Comparison of ENCODE assay signal across 8 cellular contexts in the genomic region with DNA sequence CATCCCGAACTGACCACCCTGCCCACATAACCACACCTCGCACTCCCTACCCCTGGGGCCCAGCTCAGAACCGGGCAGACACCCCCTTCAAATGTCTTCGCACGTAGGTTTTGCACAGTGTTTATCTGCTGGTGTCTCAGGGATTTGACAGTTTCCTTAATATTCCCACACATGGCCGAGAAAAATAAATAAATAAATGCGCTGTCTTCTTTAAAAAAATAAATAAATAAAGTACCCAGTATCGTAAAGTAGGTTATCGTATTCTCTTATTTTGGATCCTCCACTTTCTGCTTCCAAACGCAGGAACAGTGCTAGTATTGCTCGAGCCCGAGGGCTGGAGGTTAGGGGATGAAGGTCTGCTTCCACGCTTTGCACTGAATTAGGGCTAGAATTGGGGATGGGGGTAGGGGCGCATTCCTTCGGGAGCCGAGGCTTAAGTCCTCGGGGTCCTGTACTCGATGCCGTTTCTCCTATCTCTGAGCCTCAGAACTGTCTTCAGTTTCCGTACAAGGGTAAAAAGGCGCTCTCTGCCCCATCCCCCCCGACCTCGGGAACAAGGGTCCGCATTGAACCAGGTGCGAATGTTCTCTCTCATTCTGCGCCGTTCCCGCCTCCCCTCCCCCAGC. TPM values are rescaled to one million over a fixed set of nuclear protein-coding genes. Genes with fewer than 3 reads are reported as not detected.
DNase-seq lines count a peak whose midpoint lies in the region; ATAC-seq, FAIRE-seq and TF ChIP-seq lines count a peak whose summit lies in the region.

No MANE protein-coding gene starts in this region.

- H3K4me1 ChIP-seq in K562 (replicated peaks in 1 of 2; ENCODE audit: control insufficient read depth in 2 of 2, insufficient read depth in 2 of 2, low read length in 2 of 2), result peaks cover 15 to 37% of the 10 kb centered on the region in 2 experiments; a peak in 4 of 5 replicates
- H3K4me1 ChIP-seq in liver (ENCODE audit: control insufficient read depth in 4 of 4, insufficient read depth in 4 of 4, low read length in 3 of 4), result peaks cover 3 to 25% (median 13%) of the 10 kb centered on the region in 4 donors
- H3K4me1 ChIP-seq in suprapubic skin, result peaks cover 67% of the 10 kb centered on the region

- TF ChIP-seq POLR2A in K562 (conservative IDR thresholded peaks at IDR 0.05) (no peak), suprapubic skin (IDR thresholded peaks at IDR 0.05) (no peak)

- H3K9ac ChIP-seq in K562 (ENCODE audit: insufficient read depth in 1 of 2, low read depth in 2 of 2, low read length in 2 of 2) (peak overlapping the region; percentile 76 to 96), liver (ENCODE audit: low read depth in 1 of 2, low read length in 2 of 2) (peak overlapping the region; percentile 88 to 91)

- in situ Hi-C loops in K562 (cut with MboI), result no loop called here

- peaks cover 18% of the 10 kb centered on the region; the same call in 2 of the 3 replicates for H3K36me3 ChIP-seq in K562 (ENCODE audit: control insufficient read depth, insufficient read depth, low read length)
- peaks cover 2 to 15% (median 12%) of the 10 kb centered on the region in 4 donors for H3K36me3 ChIP-seq in liver (ENCODE audit: control insufficient read depth in 4 of 4, insufficient read depth in 3 of 4, low read depth in 1 of 4, low read length in 3 of 4)
- H3K36me3 ChIP-seq in suprapubic skin, result peaks cover 40% of the 10 kb centered on the region

- peaks cover 10% of the 10 kb centered on the region; the same call in 1 of the 2 replicates for H4K20me1 ChIP-seq in K562 (replicated peaks; ENCODE audit: control insufficient read depth, insufficient read depth, low read length)

- FAIRE-seq in K562 (lab: Jason Lieb, UNC), result no peak

- ATAC-seq in GM18909 (IDR thresholded peaks at IDR 0.05; ENCODE audit: poor library complexity, unreplicated experiment), result peak; percentile 11
- ATAC-seq in K562, result peak; percentile 2
- ATAC-seq in GM21515 (IDR thresholded peaks at IDR 0.05; ENCODE audit: unreplicated experiment), result no peak
- no peak for ATAC-seq in HG03025 (IDR thresholded peaks at IDR 0.05; ENCODE audit: low FRiP score, unreplicated experiment)

- POLR2A ChIA-PET in K562 (lab: Yijun Ruan, JAX), result interaction anchor here (0.5 to 2.0 kb wide), 12 partner anchors 10 to 451 kb away, joined by 3 to 12 read pairs (median 4); no protein-coding TSS in a partner anchor

- CTCF ChIA-PET in K562 (lab: Yijun Ruan, JAX; ENCODE audit: low intra/inter-chr PET ratio), result no interaction called here

- no peaks in the 10 kb centered on the region for H3K9me1 ChIP-seq in K562 (ENCODE audit: control insufficient read depth, insufficient read depth, low read length)

- TF ChIP-seq EP300 in K562 (IDR thresholded peaks at IDR 0.05; ENCODE audit: low read length) (no peak), suprapubic skin (IDR thresholded peaks at IDR 0.05) (no peak)

- no peak for DNase-seq in Jurkat, Clone E6-1 (ENCODE audit: low read depth, low spot score)
- no peak for DNase-seq in K562 (ENCODE audit: extremely low read depth in 1 of 4, low spot score in 3 of 4)
- no peak for DNase-seq in suprapubic skin (ENCODE audit: low spot score in 2 of 2)
- no peak for DNase-seq in NCI-H69 (lab: John Stamatoyannopoulos, UW)

- H3K27me3 ChIP-seq in K562 (ENCODE audit: control insufficient read depth in 2 of 2, insufficient read depth in 2 of 2, low read length in 2 of 2) (no peaks in the 10 kb centered on the region), liver (ENCODE audit: control insufficient read depth in 4 of 4, insufficient read depth in 4 of 4, low read length in 3 of 4) (no peaks in the 10 kb centered on the region), suprapubic skin (no peaks in the 10 kb centered on the region)

- BruUV-seq in K562 (replicated peaks; lab: Mats Ljungman, UMichigan), result TSS peak; percentile 87

- H3K9me3 ChIP-seq in K562 (replicated peaks; ENCODE audit: control insufficient read depth, insufficient read depth, low read depth, low read length) (no peaks in the 10 kb centered on the region), liver (ENCODE audit: control insufficient read depth in 4 of 4, low read length in 3 of 4) (no peaks in the 10 kb centered on the region), suprapubic skin (no peaks in the 10 kb centered on the region)

- no peak for TF ChIP-seq RAD21 in K562 (CRISPR knock-in tag; conservative IDR thresholded peaks at IDR 0.05 in 1 of 2, IDR thresholded peaks at IDR 0.05 in 1 of 2)
- TF ChIP-seq RAD21 in liver (IDR thresholded peaks at IDR 0.05), result no peak

- peak overlapping the region; percentile 86 for H3K4me2 ChIP-seq in K562 (ENCODE audit: insufficient read depth, low read length)

- peaks cover 5% of the 10 kb centered on the region; the same call in 1 of the 3 replicates for H3K79me2 ChIP-seq in K562 (ENCODE audit: control insufficient read depth, insufficient read depth, low read length)

- no peak for TF ChIP-seq CTCF in K562 (IDR thresholded peaks at IDR 0.05 in 2 of 3, conservative IDR thresholded peaks at IDR 0.05 in 1 of 3; ENCODE audit: insufficient read depth in 2 of 3, low read depth in 1 of 3, low read length in 3 of 3)
- no peak for TF ChIP-seq CTCF in liver (IDR thresholded peaks at IDR 0.05; ENCODE audit: low read depth, low read length, missing input control)
- TF ChIP-seq CTCF in suprapubic skin (IDR thresholded peaks at IDR 0.05), result no peak

- H3K27ac ChIP-seq in K562 (ENCODE audit: extremely low read depth, low read depth, low read length) (peak overlapping the region; percentile 98), liver (ENCODE audit: low read depth in 1 of 2, low read length in 2 of 2) (peak overlapping the region; percentile 93 to 96), suprapubic skin (peak overlapping the region; percentile 97)

- intact Hi-C loops in K562 (cut with micrococcal nuclease), result loop anchor here (1.0 kb wide), 1 partner anchor 15 kb away; no protein-coding TSS in a partner anchor

- 2% methylated on average over 15 of the region's 28 CpGs for WGBS in K562 (ENCODE audit: insufficient coverage, low coverage, missing lambda C conversion rate)
- whole genome bisulfite sequencing in liver, result under 1% methylated on average over 28 of the region's 28 CpGs
- WGBS in suprapubic skin, result 1% methylated on average over 28 of the region's 28 CpGs

- H3K4me3 ChIP-seq in Jurkat, Clone E6-1 (ENCODE audit: low read length), result peak overlapping the region; percentile 58
- H3K4me3 ChIP-seq in K562 (peak overlapping the region; percentile 71), liver (ENCODE audit: low read depth in 1 of 3, low read length in 3 of 3) (peak overlapping the region; percentile 70 to 76 (median 71)), suprapubic skin (peak overlapping the region; percentile 98)

- peak overlapping the region; percentile 89 for H2AFZ ChIP-seq in K562 (ENCODE audit: low read depth, low read length)

TF ChIP-seq in K562, 482 proteins besides CTCF, POLR2A, EP300 and RAD21 (continues in another document):
- TF ChIP-seq PHF21A (IDR thresholded peaks at IDR 0.05; ENCODE audit: borderline replicate concordance, low read depth) (0 out of 2 replicates have a peak, but pooled peaks have one; percentile 18), FOXP1 (CRISPR knock-in tag; IDR thresholded peaks at IDR 0.05) (no peak), ZBTB7A (IDR thresholded peaks at IDR 0.05; ENCODE audit: borderline replicate concordance, control insufficient read depth, low read depth, low read length) (peak; percentile 54; the same call in 1 of the 2 replicates), PURB (CRISPR knock-in tag; IDR thresholded peaks at IDR 0.05; ENCODE audit: low read depth) (no peak), KDM2B (CRISPR knock-in tag; IDR thresholded peaks at IDR 0.05) (no peak), FOXA3 (CRISPR knock-in tag; conservative IDR thresholded peaks at IDR 0.05 in 1 of 2, IDR thresholded peaks at IDR 0.05 in 1 of 2) (0 out of 4 replicates have a peak, but pooled peaks of 1 of the 2 experiments have one; percentile 9)

TF ChIP-seq in liver, 16 proteins besides CTCF, POLR2A, EP300 and RAD21:
- no peak for TF ChIP-seq MAX (IDR thresholded peaks at IDR 0.05)
- TF ChIP-seq FOXA2 (IDR thresholded peaks at IDR 0.05), result no peak
- peak; percentile 10 for TF ChIP-seq YY1 (IDR thresholded peaks at IDR 0.05)
- no peak for TF ChIP-seq NR2F2 (IDR thresholded peaks at IDR 0.05)
- TF ChIP-seq HNF4G (IDR thresholded peaks at IDR 0.05), result no peak
- no peak for TF ChIP-seq RXRA (IDR thresholded peaks at IDR 0.05)

RNA-seq across cellular contexts. Expression of gene FOS, which starts 0.7 kb away (rescaled TPM):
- polyA plus RNA-seq in Jurkat, Clone E6-1 (2012; ENCODE audit: insufficient read depth, insufficient read length), result 1.4 TPM
- total RNA-seq in K562 (2011; cell fraction: chromatin; rRNA removed; ENCODE audit: low replicate concordance), result 20.9 and 54.0 TPM in 2 replicates
- 42.1 and 51.5 TPM in 2 replicates for total RNA-seq in K562 (2011; cell fraction: nucleolus; rRNA removed)
- 28.7 and 32.3 TPM in 2 replicates for total RNA-seq in K562 (2011; cell fraction: nucleoplasm; rRNA removed)
- total RNA-seq in K562 (2014; rRNA removed), result 12.1 and 19.4 TPM in 2 replicates
- total RNA-seq in K562 (2014; rRNA removed; fragmentation: Illumina TruSeq; extraction: Trizol), result 4.2 and 8.9 TPM in 2 replicates
- total RNA-seq in K562 (2015; rRNA removed; fragmentation: Illumina TruSeq; extraction: Trizol), result 0.54 and 1.1 TPM in 2 replicates
- total RNA-seq in K562 (2021), result 13.8 and 17.4 TPM in 2 replicates
- 3.6 and 5.7 TPM in 2 replicates for polyA plus RNA-seq in K562 (2011; rRNA removed)
- polyA plus RNA-seq in K562 (2011; cell fraction: cytosol; rRNA removed), result 3.7 and 20.6 TPM in 2 replicates
- polyA plus RNA-seq in K562 (2011; cell fraction: nucleus; rRNA removed), result 13.7 and 48.9 TPM in 2 replicates
- polyA plus RNA-seq in K562 (2012), result 8.3 and 9.7 TPM in 2 replicates
- polyA plus RNA-seq in K562 (2014; fragmentation: Illumina TruSeq; extraction: Trizol), result 8.2 and 12.8 TPM in 2 replicates
- polyA plus RNA-seq in K562 (2014; fragmentation: Nextera tagmentation; extraction: Ambion mirVana), result 1 to 10 TPM in 1 of 2 experiments, under 1 TPM in 1; 0.56 to 2.1 TPM
- 11.6 and 14.8 TPM in 2 replicates for polyA plus RNA-seq in K562 (2014; rRNA removed)
- 3.8 and 7.1 TPM in 2 replicates for polyA minus RNA-seq in K562 (2011; rRNA and poly(A)+ RNA removed)
- polyA minus RNA-seq in K562 (2011; cell fraction: cytosol; rRNA and poly(A)+ RNA removed), result 7.6 and 8.7 TPM in 2 replicates
- polyA minus RNA-seq in K562 (2011; cell fraction: nucleus; rRNA and poly(A)+ RNA removed), result 24.0 and 43.5 TPM in 2 replicates
- 10 to 100 TPM; 18.9 to 21.2 TPM for total RNA-seq in liver
- polyA plus RNA-seq in liver, result 10 to 100 TPM; 13.2 to 82.7 TPM
- total RNA-seq in suprapubic skin, result 1,000 to 10,000 TPM; 2,120 to 3,987 (median 3,212) TPM

Comparison
In these comparisons a context has a peak if more than half of its experiments do, and no peak if none do; other contexts are left out.
1. ATAC-seq: peak in GM18909 (single experiment) and K562 (single experiment); none in GM21515 (single experiment) and HG03025 (single experiment).
2. RNA of gene FOS, which starts 0.7 kb away (total RNA-seq): 2,120 to 3,987 TPM in suprapubic skin; 18.9 to 21.2 TPM in liver and 0.54 to 54.0 TPM in K562; every median in the first group is over 10 times any median in the second.
3. Peak in every context shown above with its lines, with median percentiles within 50 percentile points of each other: H3K4me3 ChIP-seq and H3K27ac ChIP-seq.